In genomic region chr20:32067234-32067821, GRCh38 we compare ENCODE assay signal across 15 cellular contexts. TPM values are rescaled to one million over a fixed set of nuclear protein-coding genes. Genes with fewer than 3 reads are reported as not detected.
A peak's percentile ranks its signal among the peaks of the same experiment; 100 is the strongest.
DNase-seq lines count a peak whose midpoint lies in the region; ATAC-seq and TF ChIP-seq lines count a peak whose summit lies in the region.
"Had no signal": no experiment of that assay in that cellular context is flagged by ENCODE, and none has a peak within 500 bp of the region (broad histone marks: within the 10 kb centered on the region; RNA-seq: fewer than 3 reads in every experiment).

No MANE protein-coding gene starts in this region.

- no peak for ATAC-seq in activated CD4-positive, CD25-positive, alpha-beta regulatory T cell treated with anti-CD3 and anti-CD28 coated beads, Interleukin-2, amount 50 U/mL, for 24 hours
- ATAC-seq in HG02884 (IDR thresholded peaks at IDR 0.05; ENCODE audit: unreplicated experiment) (no peak), GM21529 (IDR thresholded peaks at IDR 0.05; ENCODE audit: unreplicated experiment) (no peak), HG02571 (IDR thresholded peaks at IDR 0.05; ENCODE audit: unreplicated experiment) (no peak)
- ATAC-seq: natural killer cell treated with Interleukin-12 subunit alpha and Interleukin-12 subunit beta and Interleukin-15 and Interleukin-18, amount 100 ng/mL, for 72 hours had no signal

- DNase-seq in AG10803 (ENCODE audit: low read depth) = peak; percentile 99
- DNase-seq in HL-60 (ENCODE audit: low read depth in 1 of 2, low spot score in 1 of 2) = peak; percentile 54 to 56
- peak; percentile 75 to 84 for DNase-seq in SJSA1 (ENCODE audit: low read depth in 1 of 2, low spot score in 2 of 2)
- peak; percentile 90 for DNase-seq in foreskin fibroblast
- DNase-seq: activated CD4-positive, alpha-beta memory T cell treated with anti-CD3 and anti-CD28 coated beads for 36 hours; anterior cingulate cortex; head of caudate nucleus; Peyer's patch; stimulated activated CD4-positive, alpha-beta T cell treated with anti-CD3 and anti-CD28 coated beads, Interleukin-2, amount 100 ng/mL, for 48 hours had no signal

- no peaks in the 10 kb centered on the region for H3K9me3 ChIP-seq in SJSA1 (replicated peaks)
- H3K9me3 ChIP-seq: Peyer's patch had no signal

- H3K4me1 ChIP-seq in SJSA1 (replicated peaks) = peaks cover 39% of the 10 kb centered on the region
- H3K4me1 ChIP-seq: Peyer's patch had no signal

- no peaks in the 10 kb centered on the region for H3K36me3 ChIP-seq in SJSA1
- H3K36me3 ChIP-seq: Peyer's patch had no signal

- 0 out of 2 replicates have a peak overlapping the region, but pooled peaks have one; percentile 2 for H3K27ac ChIP-seq in HL-60 (replicated peaks)
- H3K27ac ChIP-seq in SJSA1 = peak overlapping the region; percentile 48; the same call in 1 of the 2 replicates
- H3K27ac ChIP-seq: KMS-11, Peyer's patch had no signal

- no peak overlapping the region; the same call in 1 of the 2 replicates for H3K4me3 ChIP-seq in AG10803 (ENCODE audit: low read length)
- no peak overlapping the region for H3K4me3 ChIP-seq in HL-60 (replicated peaks; ENCODE audit: insufficient read depth, low read length)
- H3K4me3 ChIP-seq in SJSA1 = no peak overlapping the region
- H3K4me3 ChIP-seq in foreskin fibroblast (ENCODE audit: low read depth in 1 of 2, low read length in 2 of 2) = no peak overlapping the region
- H3K4me3 ChIP-seq: Peyer's patch had no signal

- H3K27me3 ChIP-seq in HL-60 (ENCODE audit: insufficient read depth, poor library complexity, severe bottlenecking) (no peaks in the 10 kb centered on the region), SJSA1 (replicated peaks) (no peaks in the 10 kb centered on the region)
- H3K27me3 ChIP-seq: Peyer's patch had no signal

- TF ChIP-seq CTCF in AG10803 (conservative IDR thresholded peaks at IDR 0.05; ENCODE audit: low read length) = no peak
- TF ChIP-seq CTCF in HL-60 (IDR thresholded peaks at IDR 0.05; ENCODE audit: insufficient read depth, low read length) = no peak
- TF ChIP-seq CTCF in foreskin fibroblast (IDR thresholded peaks at IDR 0.05; ENCODE audit: low read depth, low read length) = no peak

RNA-seq across cellular contexts. Expression of gene HCK, which starts 15.3 kb away (rescaled TPM):
- not detected in 2 replicates for total RNA-seq in SJSA1 (2014; rRNA removed; shearing (Covaris generic))
- total RNA-seq: activated CD4-positive, alpha-beta memory T cell treated with anti-CD3 and anti-CD28 coated beads for 36 hours had no signal

RNA-seq across cellular contexts. Expression of gene TM9SF4, which starts 42.2 kb away (rescaled TPM):
- 18.4 and 26.9 TPM in 2 replicates for total RNA-seq in SJSA1 (2014; rRNA removed; shearing (Covaris generic))

RNA-seq across cellular contexts. Expression of gene CCM2L, which starts 57.1 kb away (rescaled TPM):
- not detected in 2 replicates for total RNA-seq in SJSA1 (2014; rRNA removed; shearing (Covaris generic))
- total RNA-seq: activated CD4-positive, alpha-beta memory T cell treated with anti-CD3 and anti-CD28 coated beads for 36 hours; natural killer cell treated with Interleukin-12 subunit alpha and Interleukin-12 subunit beta and Interleukin-15 and Interleukin-18, amount 100 ng/mL, for 72 hours had no signal
